Comparison of ENCODE assay signal across 23 cellular contexts in the genomic region with DNA sequence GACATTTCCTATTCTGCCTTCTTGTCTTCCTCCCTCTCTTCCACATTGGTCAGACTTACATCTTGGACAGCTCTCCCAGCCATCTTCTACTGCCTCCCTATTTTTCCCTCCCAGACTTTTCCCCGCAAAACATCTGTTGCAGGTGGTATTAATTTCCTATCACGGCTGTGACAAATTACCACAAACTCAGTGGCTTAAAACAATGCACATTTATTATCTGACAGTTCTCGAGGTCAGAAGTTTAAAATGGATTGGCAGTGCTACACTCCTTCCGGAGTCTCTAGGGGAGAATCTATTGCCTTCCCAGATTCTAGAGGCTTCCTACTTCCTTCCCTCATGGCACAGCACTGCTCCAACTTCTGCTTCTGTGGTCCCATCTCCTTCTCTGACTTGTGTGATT.
"Had no signal": no experiment of that assay in that cellular context is flagged by ENCODE, and none has a peak within 500 bp of the region (broad histone marks: within the 10 kb centered on the region; RNA-seq: fewer than 3 reads in every experiment).

No MANE protein-coding gene starts in this region.

- H3K4me3 ChIP-seq: esophagus squamous epithelium, gastrocnemius medialis, left ventricle myocardium inferior, uterus had no signal

- H3K4me1 ChIP-seq: esophagus squamous epithelium, gastrocnemius medialis, left ventricle myocardium inferior, uterus had no signal

- H3K9me3 Mint-ChIP-seq: activated CD4-positive, alpha-beta memory T cell treated with anti-CD3 and anti-CD28 coated beads for 36 hours; activated naive CD4-positive, alpha-beta T cell treated with anti-CD3 and anti-CD28 coated beads for 36 hours; endodermal cell; natural killer cell had no signal

- H3K27me3 Mint-ChIP-seq: activated CD4-positive, alpha-beta memory T cell treated with anti-CD3 and anti-CD28 coated beads for 36 hours; activated naive CD8-positive, alpha-beta T cell treated with anti-CD3 and anti-CD28 coated beads, Interleukin-2, amount 50 U/mL, for 24 hours; stimulated activated naive B cell treated with anti-CD40 and anti-IgM and Interleukin-4, amounts not matched to agents 10 μg/mL and 1 μg/mL and 100 μg/mL, for 72 hours had no signal

- H3K4me1 Mint-ChIP-seq: activated naive CD8-positive, alpha-beta T cell treated with anti-CD3 and anti-CD28 coated beads, Interleukin-2, amount 50 U/mL, for 24 hours; endodermal cell; natural killer cell; stimulated activated naive B cell treated with anti-CD40 and anti-IgM and Interleukin-4, amounts not matched to agents 10 μg/mL and 1 μg/mL and 100 μg/mL, for 72 hours had no signal

- ATAC-seq: activated naive CD8-positive, alpha-beta T cell treated with anti-CD3 and anti-CD28 coated beads, Interleukin-2, amount 50 U/mL, for 24 hours; activated T-cell treated with anti-CD3 and anti-CD28 coated beads, Interleukin-2, amount 50 U/mL, for 72 hours; gastrocnemius medialis; natural killer cell; stimulated activated naive B cell treated with anti-CD40 and anti-IgM and Interleukin-4, amounts not matched to agents 10 μg/mL and 1 μg/mL and 100 μg/mL, for 72 hours had no signal

- H3K27me3 ChIP-seq: esophagus squamous epithelium, gastrocnemius medialis, uterus had no signal

- H3K9me3 ChIP-seq: esophagus squamous epithelium, gastrocnemius medialis, left ventricle myocardium inferior, uterus had no signal

- DNase-seq: activated CD4-positive, alpha-beta memory T cell treated with anti-CD3 and anti-CD28 coated beads for 36 hours; activated CD4-positive, alpha-beta T cell treated with anti-CD3 and anti-CD28 coated beads for 48 hours; activated CD4-positive, CD25-positive, alpha-beta regulatory T cell; activated effector memory CD4-positive, alpha-beta T cell treated with Interleukin-2 at 50 U/mL for 16 hours; activated naive CD4-positive, alpha-beta T cell treated with anti-CD3 and anti-CD28 coated beads for 36 hours; activated naive CD8-positive, alpha-beta T cell treated with anti-CD3 and anti-CD28 coated beads, Interleukin-2, amount 50 U/mL, for 24 hours; activated T-cell treated with anti-CD3 and anti-CD28 coated beads, Interleukin-2, amount 50 U/mL, for 72 hours; cerebellar nuclear complex; cortex of kidney; endodermal cell; esophagus squamous epithelium; gastrocnemius medialis; hippocampal formation; kidney glomerular epithelial cell; left ventricle myocardium inferior; midbrain; natural killer cell; retina; stimulated activated CD4-positive, alpha-beta T cell treated with anti-CD3 and anti-CD28 coated beads, Interleukin-2, amount 100 ng/mL, for 48 hours; stimulated activated CD8-positive, alpha-beta memory T cell treated with anti-CD3 and anti-CD28 coated beads, Interleukin-4, amount 100 ng/mL, for 48 hours; stimulated activated naive B cell treated with anti-CD40 and anti-IgM and Interleukin-4, amounts not matched to agents 10 μg/mL and 1 μg/mL and 100 μg/mL, for 72 hours; trophoblast cell; uterus had no signal

- H3K36me3 ChIP-seq: uterus had no signal

- H3K27ac Mint-ChIP-seq: activated CD4-positive, alpha-beta memory T cell treated with anti-CD3 and anti-CD28 coated beads for 36 hours; activated naive CD4-positive, alpha-beta T cell treated with anti-CD3 and anti-CD28 coated beads for 36 hours; activated naive CD8-positive, alpha-beta T cell treated with anti-CD3 and anti-CD28 coated beads, Interleukin-2, amount 50 U/mL, for 24 hours; activated T-cell treated with anti-CD3 and anti-CD28 coated beads, Interleukin-2, amount 50 U/mL, for 72 hours; endodermal cell; natural killer cell; stimulated activated naive B cell treated with anti-CD40 and anti-IgM and Interleukin-4, amounts not matched to agents 10 μg/mL and 1 μg/mL and 100 μg/mL, for 72 hours had no signal

- H3K4me3 Mint-ChIP-seq: activated CD4-positive, alpha-beta memory T cell treated with anti-CD3 and anti-CD28 coated beads for 36 hours; activated naive CD4-positive, alpha-beta T cell treated with anti-CD3 and anti-CD28 coated beads for 36 hours; activated naive CD8-positive, alpha-beta T cell treated with anti-CD3 and anti-CD28 coated beads, Interleukin-2, amount 50 U/mL, for 24 hours; activated T-cell treated with anti-CD3 and anti-CD28 coated beads, Interleukin-2, amount 50 U/mL, for 72 hours; endodermal cell; natural killer cell; stimulated activated naive B cell treated with anti-CD40 and anti-IgM and Interleukin-4, amounts not matched to agents 10 μg/mL and 1 μg/mL and 100 μg/mL, for 72 hours had no signal

- H3K27ac ChIP-seq: esophagus squamous epithelium, gastrocnemius medialis, left ventricle myocardium inferior, uterus had no signal

- H3K36me3 Mint-ChIP-seq: natural killer cell had no signal
